13 cellular contexts compared by ENCODE assay signal in the genomic region with DNA sequence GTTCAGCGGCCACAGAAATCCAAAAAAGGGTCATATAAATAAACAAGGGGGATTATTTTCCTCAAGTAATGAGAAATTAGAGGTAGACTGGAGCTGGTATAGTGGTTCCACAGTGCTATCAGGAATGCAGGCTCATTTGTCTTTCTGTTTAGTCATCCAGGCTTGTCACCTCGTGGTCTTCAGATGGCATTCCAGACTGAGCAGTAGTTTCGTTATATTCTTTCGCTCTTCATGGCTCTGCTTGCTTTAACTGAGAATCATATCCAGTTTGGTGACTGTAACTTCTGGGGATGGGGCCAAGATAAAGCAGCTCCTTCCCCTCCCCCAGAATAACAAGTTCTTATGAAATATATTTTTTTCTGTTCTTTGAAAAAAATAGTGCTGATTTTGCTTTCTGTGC. TPM values are rescaled to one million over a fixed set of nuclear protein-coding genes. Genes with fewer than 3 reads are reported as not detected.
A peak's percentile ranks its signal among the peaks of the same experiment; 100 is the strongest.
DNase-seq lines count a peak whose midpoint lies in the region; ATAC-seq and TF ChIP-seq lines count a peak whose summit lies in the region.
"Had no signal": no experiment of that assay in that cellular context is flagged by ENCODE, and none has a peak within 500 bp of the region (broad histone marks: within the 10 kb centered on the region; RNA-seq: fewer than 3 reads in every experiment).

No MANE protein-coding gene starts in this region.

- H3K4me3 ChIP-seq in fibroblast of pulmonary artery (replicated peaks; ENCODE audit: low read depth, low read length): peak overlapping the region; percentile 2
- H3K4me3 ChIP-seq in skeletal muscle satellite cell (ENCODE audit: low read length): peak overlapping the region; percentile 51
- H3K4me3 ChIP-seq: SJCRH30 had no signal

- H3K4me1 ChIP-seq in skeletal muscle satellite cell (ENCODE audit: control insufficient read depth, insufficient read depth, low read length): peaks cover 12% of the 10 kb centered on the region
- H3K4me1 ChIP-seq: SJCRH30 had no signal

- H3K9me3 ChIP-seq in skeletal muscle satellite cell (replicated peaks; ENCODE audit: low read length): no peaks in the 10 kb centered on the region
- H3K9me3 ChIP-seq: SJCRH30 had no signal

- H3K9ac ChIP-seq in skeletal muscle satellite cell (ENCODE audit: low read depth, low read length): peak overlapping the region; percentile 39

- peak; percentile 66 for ATAC-seq in SK-N-SH treated with all-trans-retinoic acid at 6 μM for 48 hours
- ATAC-seq in GM21723 (IDR thresholded peaks at IDR 0.05; ENCODE audit: unreplicated experiment): no peak

- H3K4me2 ChIP-seq in skeletal muscle satellite cell (ENCODE audit: low read length): peak overlapping the region; percentile 71

- no peak for TF ChIP-seq CTCF in fibroblast of pulmonary artery (IDR thresholded peaks at IDR 0.05; ENCODE audit: low read length, missing control alignments)

- peak; percentile 82 for DNase-seq in GM04503 (ENCODE audit: low read depth)
- peak; percentile 87 for DNase-seq in fibroblast of pulmonary artery (ENCODE audit: low read depth)
- DNase-seq in activated CD8-positive, alpha-beta memory T cell treated with anti-CD3 and anti-CD28 coated beads, Interleukin-2, amount 50 U/mL, for 48 hours: no peak
- DNase-seq in DMS153 (lab: John Stamatoyannopoulos, UW): no peak
- DNase-seq in activated CD4-positive, CD25-positive, alpha-beta regulatory T cell (lab: John Stamatoyannopoulos, UW): no peak
- DNase-seq: activated naive CD8-positive, alpha-beta T cell treated with anti-CD3 and anti-CD28 coated beads for 36 hours; islet precursor cell; NCI-H446; SJCRH30; substantia nigra had no signal

- H3K27me3 ChIP-seq in skeletal muscle satellite cell (ENCODE audit: control insufficient read depth, insufficient read depth, low read length): no peaks in the 10 kb centered on the region
- H3K27me3 ChIP-seq: SJCRH30 had no signal

- no peaks in the 10 kb centered on the region for H3K36me3 ChIP-seq in skeletal muscle satellite cell (ENCODE audit: insufficient read depth, low read length)

TF ChIP-seq in SK-N-SH treated with all-trans-retinoic acid at 6 μM for 48 hours, 23 proteins besides CTCF, POLR2A, EP300 and RAD21:
- TF ChIP-seq ZNF8 (CRISPR knock-in tag; IDR thresholded peaks at IDR 0.05) (no peak), ZC3H10 (CRISPR knock-in tag; IDR thresholded peaks at IDR 0.05) (no peak), TOX (CRISPR knock-in tag; IDR thresholded peaks at IDR 0.05; ENCODE audit: borderline replicate concordance) (no peak)
- TF ChIP-seq, protein P1, sequence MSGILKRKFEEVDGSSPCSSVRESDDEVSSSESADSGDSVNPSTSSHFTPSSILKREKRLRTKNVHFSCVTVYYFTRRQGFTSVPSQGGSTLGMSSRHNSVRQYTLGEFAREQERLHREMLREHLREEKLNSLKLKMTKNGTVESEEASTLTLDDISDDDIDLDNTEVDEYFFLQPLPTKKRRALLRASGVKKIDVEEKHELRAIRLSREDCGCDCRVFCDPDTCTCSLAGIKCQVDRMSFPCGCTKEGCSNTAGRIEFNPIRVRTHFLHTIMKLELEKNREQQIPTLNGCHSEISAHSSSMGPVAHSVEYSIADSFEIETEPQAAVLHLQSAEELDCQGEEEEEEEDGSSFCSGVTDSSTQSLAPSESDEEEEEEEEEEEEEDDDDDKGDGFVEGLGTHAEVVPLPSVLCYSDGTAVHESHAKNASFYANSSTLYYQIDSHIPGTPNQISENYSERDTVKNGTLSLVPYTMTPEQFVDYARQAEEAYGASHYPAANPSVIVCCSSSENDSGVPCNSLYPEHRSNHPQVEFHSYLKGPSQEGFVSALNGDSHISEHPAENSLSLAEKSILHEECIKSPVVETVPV (CRISPR knock-in tag; IDR thresholded peaks at IDR 0.05): no peak

RNA-seq across cellular contexts. Expression of gene ANKIB1, which starts 9.5 kb away (rescaled TPM):
- 31.5 and 34.0 TPM in 2 replicates for total RNA-seq in skeletal muscle satellite cell (2012; rRNA removed)

RNA-seq across cellular contexts. Expression of gene KRIT1, which starts 9.6 kb away (rescaled TPM):
- 28.0 and 36.8 TPM in 2 replicates for total RNA-seq in skeletal muscle satellite cell (2012; rRNA removed)

Comparison
In these comparisons a context has a peak if more than half of its experiments do, and no peak if none do; other contexts are left out.
1. DNase-seq: peak in GM04503 (single experiment) and fibroblast of pulmonary artery (single experiment); none in activated CD8-positive, alpha-beta memory T cell treated with anti-CD3 and anti-CD28 coated beads, Interleukin-2, amount 50 U/mL, for 48 hours (single experiment), DMS153 (single experiment) and activated CD4-positive, CD25-positive, alpha-beta regulatory T cell (0 of 4).